18 cellular contexts compared by ENCODE assay signal in genomic region chr2:240216197-240216596, GRCh38.
"Had no signal": no experiment of that assay in that cellular context is flagged by ENCODE, and none has a peak within 500 bp of the region (broad histone marks: within the 10 kb centered on the region; RNA-seq: fewer than 3 reads in every experiment).

No MANE protein-coding gene starts in this region.

- H3K27me3 ChIP-seq: left lung, neutrophil, testis had no signal

- ATAC-seq: gastroesophageal sphincter, heart right ventricle, left lung, right cardiac atrium, upper lobe of right lung had no signal

- H3K4me1 Mint-ChIP-seq: activated CD4-positive, alpha-beta T cell treated with anti-CD3 and anti-CD28 coated beads, Interleukin-2, amount 10 ng/mL, durations not matched to agents 24 days and 14 days; activated naive CD8-positive, alpha-beta T cell treated with anti-CD3 and anti-CD28 coated beads, Interleukin-2, amount 10 ng/mL, durations not matched to agents 7 days and 5 days; naive B cell; stimulated activated naive CD8-positive, alpha-beta T cell treated with anti-CD3 and anti-CD28 coated beads, Interleukin-15, amount 100 ng/mL, for 72 hours had no signal

- DNase-seq: activated CD4-positive, alpha-beta T cell treated with anti-CD3 and anti-CD28 coated beads, Interleukin-2, amount 10 ng/mL, durations not matched to agents 24 days and 14 days; activated CD4-positive, CD25-positive, alpha-beta regulatory T cell; activated naive CD8-positive, alpha-beta T cell treated with anti-CD3 and anti-CD28 coated beads, Interleukin-2, amount 10 ng/mL, durations not matched to agents 7 days and 5 days; activated T-cell treated with anti-CD3 and anti-CD28 coated beads, Interleukin-2, amount 50 U/mL, for 24 hours; erythroblast; heart right ventricle; mammary epithelial cell; naive B cell; right cardiac atrium; stimulated activated CD4-positive, alpha-beta T cell treated with anti-CD3 and anti-CD28 coated beads, Interleukin-1b, Interleukin-23, amount 100 ng/mL, for 48 hours; stimulated activated naive CD8-positive, alpha-beta T cell treated with anti-CD3 and anti-CD28 coated beads, Interleukin-15, amount 100 ng/mL, for 72 hours; SW 1271; testis; upper lobe of right lung had no signal

- H3K4me3 ChIP-seq: gastroesophageal sphincter, heart right ventricle, left lung, testis, upper lobe of right lung had no signal

- H3K36me3 Mint-ChIP-seq: activated naive CD8-positive, alpha-beta T cell treated with anti-CD3 and anti-CD28 coated beads, Interleukin-2, amount 10 ng/mL, durations not matched to agents 7 days and 5 days; naive B cell had no signal

- H3K9me3 Mint-ChIP-seq: activated CD4-positive, alpha-beta T cell treated with anti-CD3 and anti-CD28 coated beads, Interleukin-2, amount 10 ng/mL, durations not matched to agents 24 days and 14 days; activated naive CD8-positive, alpha-beta T cell treated with anti-CD3 and anti-CD28 coated beads, Interleukin-2, amount 10 ng/mL, durations not matched to agents 7 days and 5 days; activated T-cell treated with anti-CD3 and anti-CD28 coated beads, Interleukin-2, amount 50 U/mL, for 24 hours; stimulated activated naive CD8-positive, alpha-beta T cell treated with anti-CD3 and anti-CD28 coated beads, Interleukin-15, amount 100 ng/mL, for 72 hours had no signal

- H3K36me3 ChIP-seq: gastroesophageal sphincter, heart right ventricle, left lung, neutrophil, upper lobe of right lung had no signal

- H3K27me3 Mint-ChIP-seq: activated CD4-positive, alpha-beta T cell treated with anti-CD3 and anti-CD28 coated beads, Interleukin-2, amount 10 ng/mL, durations not matched to agents 24 days and 14 days had no signal

- H3K4me1 ChIP-seq: gastroesophageal sphincter, heart right ventricle, left lung, upper lobe of right lung had no signal

- H3K9me3 ChIP-seq: gastroesophageal sphincter, heart right ventricle, left lung, neutrophil, testis, upper lobe of right lung had no signal

- H3K27ac ChIP-seq: gastroesophageal sphincter, heart right ventricle, left lung, neutrophil, testis, upper lobe of right lung had no signal

- H3K4me3 Mint-ChIP-seq: activated CD4-positive, alpha-beta T cell treated with anti-CD3 and anti-CD28 coated beads, Interleukin-2, amount 10 ng/mL, durations not matched to agents 24 days and 14 days; activated naive CD8-positive, alpha-beta T cell treated with anti-CD3 and anti-CD28 coated beads, Interleukin-2, amount 10 ng/mL, durations not matched to agents 7 days and 5 days; activated T-cell treated with anti-CD3 and anti-CD28 coated beads, Interleukin-2, amount 50 U/mL, for 24 hours; stimulated activated naive CD8-positive, alpha-beta T cell treated with anti-CD3 and anti-CD28 coated beads, Interleukin-15, amount 100 ng/mL, for 72 hours had no signal

- H3K27ac Mint-ChIP-seq: activated CD4-positive, alpha-beta T cell treated with anti-CD3 and anti-CD28 coated beads, Interleukin-2, amount 10 ng/mL, durations not matched to agents 24 days and 14 days; activated naive CD8-positive, alpha-beta T cell treated with anti-CD3 and anti-CD28 coated beads, Interleukin-2, amount 10 ng/mL, durations not matched to agents 7 days and 5 days; activated T-cell treated with anti-CD3 and anti-CD28 coated beads, Interleukin-2, amount 50 U/mL, for 24 hours; naive B cell; progenitor cell of endocrine pancreas; stimulated activated naive CD8-positive, alpha-beta T cell treated with anti-CD3 and anti-CD28 coated beads, Interleukin-15, amount 100 ng/mL, for 72 hours had no signal
